ENCODE assay signal across 8 cellular contexts in genomic region chr1:111227875-111228747, GRCh38. TPM values are rescaled to one million over a fixed set of nuclear protein-coding genes. Genes with fewer than 3 reads are reported as not detected.
A peak's percentile ranks its signal among the peaks of the same experiment; 100 is the strongest.
DNase-seq lines count a peak whose midpoint lies in the region; ATAC-seq and TF ChIP-seq lines count a peak whose summit lies in the region.

No MANE protein-coding gene starts in this region.

- ATAC-seq in GM21367 (IDR thresholded peaks at IDR 0.05; ENCODE audit: unreplicated experiment) = no peak

- no peak overlapping the region for H3K56ac ChIP-seq in mesendoderm (ENCODE audit: low read length)

- H3K27ac ChIP-seq in mesendoderm (ENCODE audit: low read depth, low read length) (no peak overlapping the region), sigmoid colon (peak overlapping the region in 1 of 4 donors; percentile 28)

- intact Hi-C loops in Caco-2 (cut with micrococcal nuclease; ENCODE audit: unreplicated experiment) (no loop called here), sigmoid colon (cut with DNase I) (loop anchor here (1.0 kb wide), 1 partner anchor 172 kb away; no protein-coding TSS in a partner anchor)

- H2BK15ac ChIP-seq in mesendoderm (replicated peaks; ENCODE audit: low read depth) = no peak overlapping the region

- no TSS peak for BruUV-seq in Caco-2 (replicated peaks; lab: Mats Ljungman, UMichigan)

- no peaks in the 10 kb centered on the region for H3K27me3 Mint-ChIP-seq in T-helper 2 cell treated with Interferon-gamma antibody and Interleukin-4, amounts not matched to agents 5 μg/mL and 100 μg/mL, for 36 hours (ENCODE audit: low read depth)
- H3K27me3 Mint-ChIP-seq in Caco-2 (ENCODE audit: insufficient read depth, unreplicated experiment) = no peaks in the 10 kb centered on the region

- H3K9me3 ChIP-seq in Caco-2 (no peaks in the 10 kb centered on the region), sigmoid colon (no peaks in the 10 kb centered on the region)

- no peak overlapping the region for H2AK5ac ChIP-seq in mesendoderm (ENCODE audit: low read length)

- no peak for TF ChIP-seq POLR2A in sigmoid colon (IDR thresholded peaks at IDR 0.05)

- TF ChIP-seq CTCF in foreskin fibroblast (IDR thresholded peaks at IDR 0.05; ENCODE audit: low read depth, low read length) (no peak), Caco-2 (IDR thresholded peaks at IDR 0.05; ENCODE audit: insufficient read depth in 1 of 2, low read depth in 1 of 2, low read length in 1 of 2, severe bottlenecking in 1 of 2, unreplicated experiment in 1 of 2) (no peak), sigmoid colon (IDR thresholded peaks at IDR 0.05) (no peak)

- no peak overlapping the region for H3K18ac ChIP-seq in mesendoderm (ENCODE audit: low read length)

- H3K79me1 ChIP-seq in mesendoderm (ENCODE audit: low read length) = no peaks in the 10 kb centered on the region

- H3K4ac ChIP-seq in mesendoderm (ENCODE audit: low read depth, low read length) = no peak overlapping the region

- no peak overlapping the region for H4K8ac ChIP-seq in mesendoderm (ENCODE audit: low read depth, low read length)

- H4K5ac ChIP-seq in mesendoderm (ENCODE audit: low read length) = no peak overlapping the region

- peaks cover 2% of the 10 kb centered on the region for H3K36me3 Mint-ChIP-seq in T-helper 2 cell treated with Interferon-gamma antibody and Interleukin-4, amounts not matched to agents 5 μg/mL and 100 μg/mL, for 36 hours (ENCODE audit: low read depth)
- H3K36me3 Mint-ChIP-seq in Caco-2 (ENCODE audit: insufficient read depth, unreplicated experiment) = no peaks in the 10 kb centered on the region

- H3K4me2 ChIP-seq in mesendoderm (ENCODE audit: low read length) = no peak overlapping the region

- no peak overlapping the region for H3K23ac ChIP-seq in mesendoderm (ENCODE audit: low read length)

- H3K27ac Mint-ChIP-seq in T-helper 2 cell treated with Interferon-gamma antibody and Interleukin-4, amounts not matched to agents 5 μg/mL and 100 μg/mL, for 36 hours = peak overlapping the region; percentile 19
- no peak overlapping the region for H3K27ac Mint-ChIP-seq in Caco-2 (ENCODE audit: unreplicated experiment)

- no peak for TF ChIP-seq EP300 in sigmoid colon (IDR thresholded peaks at IDR 0.05)

- H3K4me1 ChIP-seq in Caco-2 (peaks cover 7% of the 10 kb centered on the region; the same call in 1 of the 2 replicates), mesendoderm (ENCODE audit: control insufficient read depth, low read depth, low read length) (no peaks in the 10 kb centered on the region), sigmoid colon (no peaks in the 10 kb centered on the region)

- no peak overlapping the region for H3K9ac ChIP-seq in mesendoderm (ENCODE audit: low read length)

- H3K4me3 ChIP-seq in foreskin fibroblast (ENCODE audit: low read depth in 1 of 2, low read length in 2 of 2) (no peak overlapping the region), Caco-2 (ENCODE audit: low read depth, low read length) (no peak overlapping the region), mesendoderm (ENCODE audit: low read length) (no peak overlapping the region), sigmoid colon (no peak overlapping the region)

- POLR2A ChIA-PET in Caco-2 (lab: Charles Lee) = interaction anchor here (0.8 kb wide), 1 partner anchor 24 kb away, joined by 4 read pairs; no protein-coding TSS in a partner anchor

- H3K79me2 ChIP-seq in mesendoderm (ENCODE audit: control insufficient read depth, insufficient read depth, low read length) = no peaks in the 10 kb centered on the region

- DNase-seq in EH (ENCODE audit: low read depth) = peak; percentile 92
- DNase-seq in T-helper 2 cell treated with Interferon-gamma antibody and Interleukin-4, amounts not matched to agents 5 μg/mL and 100 μg/mL, for 36 hours (ENCODE audit: low spot score) = no peak
- DNase-seq in foreskin fibroblast = peak; percentile 83 to 93
- DNase-seq in renal cortical epithelial cell (ENCODE audit: low read depth) = peak; percentile 90
- no peak for DNase-seq in Caco-2
- DNase-seq in mesendoderm = no peak
- DNase-seq in sigmoid colon = no peak

- peaks cover 63% of the 10 kb centered on the region for H3K4me1 Mint-ChIP-seq in T-helper 2 cell treated with Interferon-gamma antibody and Interleukin-4, amounts not matched to agents 5 μg/mL and 100 μg/mL, for 36 hours (ENCODE audit: low read depth)
- H3K4me1 Mint-ChIP-seq in Caco-2 (ENCODE audit: low read depth, unreplicated experiment) = no peaks in the 10 kb centered on the region

- H3K9me3 Mint-ChIP-seq in T-helper 2 cell treated with Interferon-gamma antibody and Interleukin-4, amounts not matched to agents 5 μg/mL and 100 μg/mL, for 36 hours = no peaks in the 10 kb centered on the region
- no peaks in the 10 kb centered on the region for H3K9me3 Mint-ChIP-seq in Caco-2 (ENCODE audit: unreplicated experiment)

- H2BK5ac ChIP-seq in mesendoderm (ENCODE audit: low read length) = no peak overlapping the region

- no peaks in the 10 kb centered on the region for H3K27me3 ChIP-seq in Caco-2 (replicated peaks; ENCODE audit: control insufficient read depth, insufficient read depth, low read length)
- H3K27me3 ChIP-seq in mesendoderm (ENCODE audit: insufficient read depth, low read length, poor library complexity) = peaks cover 1% of the 10 kb centered on the region
- H3K27me3 ChIP-seq in sigmoid colon = no peaks in the 10 kb centered on the region

- H2BK120ac ChIP-seq in mesendoderm (ENCODE audit: low read depth, low read length) = no peak overlapping the region

- WGBS in mesendoderm (ENCODE audit: extremely low coverage, insufficient coverage, low lambda C conversion rate) = no CpG with 5 or more reads among the region's 6 CpGs
- 77 to 78% methylated on average over 6 of the region's 6 CpGs for WGBS in sigmoid colon, 2 donors

- peak overlapping the region; percentile 13 for H3K4me3 Mint-ChIP-seq in T-helper 2 cell treated with Interferon-gamma antibody and Interleukin-4, amounts not matched to agents 5 μg/mL and 100 μg/mL, for 36 hours
- no peak overlapping the region for H3K4me3 Mint-ChIP-seq in Caco-2 (ENCODE audit: unreplicated experiment)

- H3K36me3 ChIP-seq in Caco-2 (ENCODE audit: control insufficient read depth, insufficient read depth, low read length) = no peaks in the 10 kb centered on the region
- H3K36me3 ChIP-seq in mesendoderm (ENCODE audit: control insufficient read depth, insufficient read depth, low read length) = no peaks in the 10 kb centered on the region
- no peaks in the 10 kb centered on the region for H3K36me3 ChIP-seq in sigmoid colon

- CTCF ChIA-PET in Caco-2 (lab: Charles Lee) = no interaction called here

RNA-seq across cellular contexts. Expression of gene CHI3L2, which starts 0.6 kb away (rescaled TPM):
- 1.6 and 3.0 TPM in 2 replicates for total RNA-seq in renal cortical epithelial cell
- total RNA-seq in Caco-2 (2022) = not detected in 2 replicates
- polyA plus RNA-seq in mesendoderm (2013, experiment 1 of 2) = 0.13 TPM
- not detected for polyA plus RNA-seq in mesendoderm (2013, experiment 2 of 2)
- total RNA-seq in sigmoid colon = 1 to 10 TPM in 2 of 4 donors, under 1 TPM in 1, not detected in 1; 0.71 to 2.6 (median 1.8) TPM
- 10 to 100 TPM in 1 of 3 donors, not detected in 2; 11.0 TPM for polyA plus RNA-seq in sigmoid colon

RNA-seq across cellular contexts. Expression of gene DENND2D, which starts 27.7 kb away (rescaled TPM):
- total RNA-seq in renal cortical epithelial cell = 33.4 and 35.3 TPM in 2 replicates
- 20.4 and 23.2 TPM in 2 replicates for total RNA-seq in Caco-2 (2022)
- 0.53 TPM for polyA plus RNA-seq in mesendoderm (2013, experiment 1 of 2)
- polyA plus RNA-seq in mesendoderm (2013, experiment 2 of 2) = 0.46 TPM
- 1 to 10 TPM; 2.3 to 5.9 (median 4.8) TPM for total RNA-seq in sigmoid colon
- 10 to 100 TPM; 34.2 to 77.0 (median 46.5) TPM for polyA plus RNA-seq in sigmoid colon

Comparison
In these comparisons a context has a peak if more than half of its experiments do, and no peak if none do; other contexts are left out.
1. DNase-seq: peak in EH (single experiment), foreskin fibroblast (2 of 2) and renal cortical epithelial cell (single experiment); none in T-helper 2 cell treated with Interferon-gamma antibody and Interleukin-4, amounts not matched to agents 5 μg/mL and 100 μg/mL, for 36 hours (single experiment), Caco-2 (0 of 2), mesendoderm (single experiment) and sigmoid colon (single experiment).